In genomic region chr1:228084325-228084724, GRCh38 we compare ENCODE assay signal across 8 cellular contexts. TPM values are rescaled to one million over a fixed set of nuclear protein-coding genes. Genes with fewer than 3 reads are reported as not detected.
DNase-seq lines count a peak whose midpoint lies in the region; ATAC-seq, FAIRE-seq and TF ChIP-seq lines count a peak whose summit lies in the region.

No MANE protein-coding gene starts in this region.

- no peak for FAIRE-seq in kidney (lab: Jason Lieb, UNC)

- H2AFZ ChIP-seq in IMR-90 (replicated peaks; ENCODE audit: low read length, poor library complexity), result no peak overlapping the region

- no peak overlapping the region for H2BK15ac ChIP-seq in IMR-90 (ENCODE audit: low read depth, low read length)

- H3K18ac ChIP-seq in IMR-90 (ENCODE audit: low read depth, low read length), result peak overlapping the region; percentile 15; the same call in 1 of the 2 replicates

- POLR2A ChIA-PET in AG04449 (lab: Yijun Ruan, JAX), result interaction anchor here (1.0 to 1.2 kb wide), 3 partner anchors 9 to 309 kb away, joined by 3 to 5 read pairs (median 4); no protein-coding TSS in a partner anchor
- POLR2A ChIA-PET in IMR-90 (lab: Charles Lee; ENCODE audit: unreplicated experiment), result no interaction called here

- no peak overlapping the region for H4K5ac ChIP-seq in IMR-90 (ENCODE audit: low read depth, low read length)

- TF ChIP-seq POLR2A in IMR-90 (IDR thresholded peaks at IDR 0.05; ENCODE audit: low read depth, low read length), result peak; percentile 72

- peak overlapping the region; percentile 98 for H3K4me2 ChIP-seq in IMR-90 (ENCODE audit: low read depth, low read length)

- peak overlapping the region; percentile 97 for H2BK5ac ChIP-seq in IMR-90 (ENCODE audit: low read depth, low read length, poor library complexity, severe bottlenecking)

- 0 out of 2 replicates have a peak overlapping the region, but pooled peaks have one; percentile 100 for H2AK5ac ChIP-seq in IMR-90 (ENCODE audit: low read depth, low read length)

- H3K56ac ChIP-seq in IMR-90 (ENCODE audit: extremely low read depth, insufficient read depth, low read length), result peak overlapping the region; percentile 42; the same call in 1 of the 2 replicates

- BruUV-seq in IMR-90 (replicated peaks; lab: Mats Ljungman, UMichigan), result no TSS peak

- peak overlapping the region; percentile 99; the same call in 1 of the 2 replicates for H3K9ac ChIP-seq in IMR-90 (ENCODE audit: low read depth, low read length)
- peak overlapping the region; percentile 86 to 87 for H3K9ac ChIP-seq in kidney (ENCODE audit: low read length in 2 of 2)

- H3K23ac ChIP-seq in IMR-90 (ENCODE audit: low read depth, low read length), result peak overlapping the region; percentile 87

- no peak for TF ChIP-seq RAD21 in IMR-90 (IDR thresholded peaks at IDR 0.05; ENCODE audit: low read length)

- peaks cover 0 to 44% of the 10 kb centered on the region in 2 experiments; a peak in 2 of 4 replicates for H3K79me1 ChIP-seq in IMR-90 (ENCODE audit: low read depth in 1 of 2, low read length in 2 of 2)

- WGBS in IMR-90 (ENCODE audit: extremely low coverage in 2 of 2, insufficient read length in 1 of 2), 2 experiments, result 0% methylated on average over 2 of the region's 3 CpGs; no CpG with 5 or more reads in 1 of the 2 experiments

- H2BK120ac ChIP-seq in IMR-90 (ENCODE audit: low read depth, low read length), result no peak overlapping the region

- in situ Hi-C loops in IMR-90 (cut with MboI; ENCODE audit: low sequenced_read_pairs), result loop anchor here (10.0 kb wide), 1 partner anchor 320 kb away; no protein-coding TSS in a partner anchor

- TF ChIP-seq CTCF in AG04449 (IDR thresholded peaks at IDR 0.05; ENCODE audit: insufficient read depth, low read length, missing control alignments) (no peak), IMR-90 (conservative IDR thresholded peaks at IDR 0.05; ENCODE audit: low read depth, low read length) (no peak), kidney (IDR thresholded peaks at IDR 0.05; ENCODE audit: borderline replicate concordance, extremely low read depth, insufficient read depth) (no peak)

- peak overlapping the region; percentile 98; the same call in 1 of the 2 replicates for H3K4ac ChIP-seq in IMR-90 (ENCODE audit: low read depth, low read length)

- H3K9me3 ChIP-seq in IMR-90 (ENCODE audit: control insufficient read depth, insufficient read depth, low read length) (no peaks in the 10 kb centered on the region), kidney (ENCODE audit: control insufficient read depth in 1 of 2, low read length in 2 of 2) (no peaks in the 10 kb centered on the region)

- peaks cover 27% of the 10 kb centered on the region for H3K4me1 ChIP-seq in IMR-90 (ENCODE audit: control insufficient read depth, insufficient read depth, low read length)
- peaks cover 42 to 55% of the 10 kb centered on the region in 2 donors for H3K4me1 ChIP-seq in kidney (ENCODE audit: control insufficient read depth in 1 of 2, insufficient read depth in 1 of 2, low read depth in 1 of 2, low read length in 2 of 2)

- no peak for DNase-seq in AG04449 (ENCODE audit: low read depth, low spot score)
- peak; percentile 84 for DNase-seq in IMR-90
- DNase-seq in amniotic epithelial cell (ENCODE audit: low read depth), result peak; percentile 87
- DNase-seq in kidney, result no peak
- DNase-seq in stimulated activated CD4-positive, alpha-beta T cell treated with anti-CD3 and anti-CD28 coated beads, Interleukin-4, amount 100 ng/mL, for 1 hour, result no peak

- no peak overlapping the region for H2BK20ac ChIP-seq in IMR-90 (ENCODE audit: low read depth, low read length)

- peak overlapping the region; percentile 62 for H3K14ac ChIP-seq in IMR-90 (replicated peaks; ENCODE audit: low read depth, low read length)

- H3K4me3 ChIP-seq in AG04449 (ENCODE audit: low read depth, low read length), result peak overlapping the region; percentile 89
- peak overlapping the region; percentile 100 for H3K4me3 ChIP-seq in IMR-90 (ENCODE audit: insufficient read depth, low read depth, low read length)
- peak overlapping the region; percentile 93 to 97 for H3K4me3 ChIP-seq in kidney (ENCODE audit: low read length in 2 of 2)

- H2AK9ac ChIP-seq in IMR-90 (replicated peaks; ENCODE audit: low read depth, low read length, poor library complexity), result no peak overlapping the region

- ATAC-seq in IMR-90 (ENCODE audit: low read depth), result peak; percentile 5
- no peak for ATAC-seq in HG03108 (IDR thresholded peaks at IDR 0.05; ENCODE audit: unreplicated experiment)
- no peak for ATAC-seq in HG03378 (IDR thresholded peaks at IDR 0.05; ENCODE audit: unreplicated experiment)

- H3K27me3 ChIP-seq in IMR-90 (ENCODE audit: control insufficient read depth, insufficient read depth, low read length), result no peaks in the 10 kb centered on the region

- H4K20me1 ChIP-seq in IMR-90 (ENCODE audit: insufficient read depth, low read length), result peaks cover 62% of the 10 kb centered on the region

- H4K91ac ChIP-seq in IMR-90 (ENCODE audit: insufficient read depth, low read depth, low read length), result no peak overlapping the region

- H3K36me3 ChIP-seq in IMR-90 (ENCODE audit: control insufficient read depth, insufficient read depth, low read length) (peaks cover 12% of the 10 kb centered on the region), kidney (ENCODE audit: control insufficient read depth in 1 of 2, insufficient read depth in 2 of 2, low read length in 2 of 2) (peaks cover 0 to 3% of the 10 kb centered on the region in 2 donors)

- peaks cover 23% of the 10 kb centered on the region for H3K9me1 ChIP-seq in IMR-90 (ENCODE audit: insufficient read depth, low read length)

- H3K27ac ChIP-seq in IMR-90 (ENCODE audit: insufficient read depth, low read length) (no peak overlapping the region), kidney (ENCODE audit: low read depth in 2 of 2, low read length in 2 of 2) (peak overlapping the region; percentile 97 to 98), temporal lobe (ENCODE audit: low read depth, low read length) (peak overlapping the region; percentile 79)

- CTCF ChIA-PET in AG04449 (lab: Yijun Ruan, JAX), result interaction anchor here (0.9 to 1.4 kb wide), 6 partner anchors 9 to 542 kb away, joined by 3 to 5 read pairs (median 3); partner anchors contain the start of gene IBA57
- CTCF ChIA-PET in IMR-90 (lab: Yijun Ruan, JAX), result interaction anchor here (1.0 kb wide), 1 partner anchor 47 kb away, joined by 3 read pairs; no protein-coding TSS in a partner anchor

- intact Hi-C loops in IMR-90 (cut with micrococcal nuclease), result loop anchor here (2.0 to 10.0 kb wide), 5 partner anchors 18 to 600 kb away; partner anchors contain the start of genes C1orf35 and WNT9A
- intact Hi-C loops in kidney (cut with DNase I), result no loop called here

- dilution Hi-C loops in IMR-90 (cut with HindIII; ENCODE audit: low sequenced_read_pairs, unreplicated experiment), result no loop called here

- H4K8ac ChIP-seq in IMR-90 (ENCODE audit: low read depth in 2 of 2, low read length in 2 of 2), result peak overlapping the region in 1 of 2 experiments; percentile 16; a peak in 1 of 4 replicates

TF ChIP-seq in IMR-90, 13 proteins besides CTCF, POLR2A, EP300 and RAD21 (continues in another document):
- no peak for TF ChIP-seq RCOR1 (IDR thresholded peaks at IDR 0.05; ENCODE audit: insufficient replicate concordance, low read length)
- TF ChIP-seq BHLHE40 (IDR thresholded peaks at IDR 0.05; ENCODE audit: low read depth, low read length), result no peak
- peak; percentile 99 for TF ChIP-seq CEBPB (IDR thresholded peaks at IDR 0.05; ENCODE audit: low read depth, low read length)
- peak; percentile 52; the same call in 1 of the 2 replicates for TF ChIP-seq NFE2L2 (IDR thresholded peaks at IDR 0.05; ENCODE audit: low read depth, low read length)
- TF ChIP-seq CHD1 (IDR thresholded peaks at IDR 0.05; ENCODE audit: low read depth, low read length), result no peak
- peak; percentile 21; the same call in 1 of the 2 replicates for TF ChIP-seq MXI1 (IDR thresholded peaks at IDR 0.05; ENCODE audit: borderline replicate concordance, low read depth, low read length)
- peak; percentile 25; the same call in 1 of the 2 replicates for TF ChIP-seq MAFK (IDR thresholded peaks at IDR 0.05; ENCODE audit: low read depth, low read length)
- no peak for TF ChIP-seq FOS (IDR thresholded peaks at IDR 0.05; ENCODE audit: low read depth, low read length)
- no peak for TF ChIP-seq SMC3 (IDR thresholded peaks at IDR 0.05; ENCODE audit: low read depth, low read length)
- no peak for TF ChIP-seq MAZ (IDR thresholded peaks at IDR 0.05; ENCODE audit: borderline replicate concordance, low read depth, low read length)

RNA-seq across cellular contexts. Expression of gene ARF1, which starts 1.8 kb away (rescaled TPM):
- total RNA-seq in IMR-90 (2012; rRNA removed) (306 and 330 TPM in 2 replicates), kidney (383 TPM), temporal lobe (86.1 TPM)
- polyA plus RNA-seq in IMR-90 (2012; rRNA removed) (1,099 and 1,100 TPM in 2 replicates), kidney (ENCODE audit: insufficient read depth, low read depth, low replicate concordance) (398 TPM)
- polyA plus RNA-seq in IMR-90 (2012; cell fraction: cytosol; rRNA removed), result 570 and 893 TPM in 2 replicates
- polyA plus RNA-seq in IMR-90 (2012; cell fraction: nucleus; rRNA removed; ENCODE audit: low replicate concordance), result 435 and 685 TPM in 2 replicates

RNA-seq across cellular contexts. Expression of gene C1orf35, which starts 18.8 kb away (rescaled TPM):
- total RNA-seq in IMR-90 (2012; rRNA removed) (4.3 and 4.7 TPM in 2 replicates), kidney (17.4 TPM), temporal lobe (5.4 TPM)
- polyA plus RNA-seq in IMR-90 (2012; rRNA removed) (13.0 and 15.4 TPM in 2 replicates), kidney (ENCODE audit: insufficient read depth, low read depth, low replicate concordance) (17.6 TPM)
- polyA plus RNA-seq in IMR-90 (2012; cell fraction: cytosol; rRNA removed), result 20.6 and 27.3 TPM in 2 replicates
- 46.8 and 78.0 TPM in 2 replicates for polyA plus RNA-seq in IMR-90 (2012; cell fraction: nucleus; rRNA removed; ENCODE audit: low replicate concordance)

RNA-seq across cellular contexts. Expression of gene MRPL55, which starts 24.8 kb away (rescaled TPM):
- total RNA-seq in IMR-90 (2012; rRNA removed), result 48.9 TPM in 2 replicates
- polyA plus RNA-seq in IMR-90 (2012; rRNA removed), result 95.4 and 121 TPM in 2 replicates
- polyA plus RNA-seq in IMR-90 (2012; cell fraction: cytosol; rRNA removed), result 115 and 152 TPM in 2 replicates
- 146 and 244 TPM in 2 replicates for polyA plus RNA-seq in IMR-90 (2012; cell fraction: nucleus; rRNA removed; ENCODE audit: low replicate concordance)
- 37.8 TPM for total RNA-seq in kidney
- polyA plus RNA-seq in kidney (ENCODE audit: insufficient read depth, low read depth, low replicate concordance), result 141 TPM
- total RNA-seq in temporal lobe, result 66.4 TPM

RNA-seq across cellular contexts. Expression of gene GUK1, which starts 55.8 kb away (rescaled TPM):
- total RNA-seq in IMR-90 (2012; rRNA removed), result 465 and 524 TPM in 2 replicates
- 548 and 630 TPM in 2 replicates for polyA plus RNA-seq in IMR-90 (2012; rRNA removed)
- polyA plus RNA-seq in IMR-90 (2012; cell fraction: cytosol; rRNA removed), result 522 and 1,067 TPM in 2 replicates
- 571 and 1,090 TPM in 2 replicates for polyA plus RNA-seq in IMR-90 (2012; cell fraction: nucleus; rRNA removed; ENCODE audit: low replicate concordance)
- 221 TPM for total RNA-seq in kidney
- 410 TPM for polyA plus RNA-seq in kidney (ENCODE audit: insufficient read depth, low read depth, low replicate concordance)
- total RNA-seq in temporal lobe, result 109 TPM

Comparison
In these comparisons a context has a peak if more than half of its experiments do, and no peak if none do; other contexts are left out.
1. DNase-seq: peak in IMR-90 (single experiment) and amniotic epithelial cell (single experiment); none in AG04449 (single experiment), kidney (single experiment) and stimulated activated CD4-positive, alpha-beta T cell treated with anti-CD3 and anti-CD28 coated beads, Interleukin-4, amount 100 ng/mL, for 1 hour (single experiment).
2. Peak in every context shown above with its lines, with median percentiles within 50 percentile points of each other: H3K4me3 ChIP-seq.